In the genomic region with DNA sequence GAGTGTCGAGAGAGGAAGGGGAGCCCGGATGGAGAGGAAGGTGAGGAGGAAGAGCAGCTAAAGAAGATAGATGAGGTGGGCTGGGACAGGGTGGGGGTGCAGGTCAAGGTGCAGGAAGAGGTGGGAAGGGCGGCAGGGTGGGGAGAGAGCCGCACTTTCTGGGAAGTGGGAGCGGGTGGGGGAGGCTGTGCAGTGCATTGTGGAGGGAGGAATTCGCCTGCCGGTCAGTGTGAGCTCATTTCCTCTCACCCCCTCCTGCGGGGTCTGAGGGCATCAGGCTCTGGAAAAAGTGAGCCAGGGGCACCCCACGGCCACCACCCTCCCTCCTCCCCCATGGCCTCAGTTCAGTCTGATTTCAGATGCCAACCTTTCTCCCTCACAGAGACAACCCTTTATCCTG, we compare ENCODE assay signal across 13 cellular contexts. TPM values are rescaled to one million over a fixed set of nuclear protein-coding genes. Genes with fewer than 3 reads are reported as not detected.
DNase-seq lines count a peak whose midpoint lies in the region; ATAC-seq, FAIRE-seq and TF ChIP-seq lines count a peak whose summit lies in the region.
"Had no signal": no experiment of that assay in that cellular context is flagged by ENCODE, and none has a peak within 500 bp of the region (broad histone marks: within the 10 kb centered on the region; RNA-seq: fewer than 3 reads in every experiment).

No MANE protein-coding gene starts in this region.

- H2AFZ ChIP-seq in IMR-90 (replicated peaks; ENCODE audit: low read length, poor library complexity): peak overlapping the region; percentile 89

- no peaks in the 10 kb centered on the region for H3K9me3 ChIP-seq in IMR-90 (ENCODE audit: control insufficient read depth, insufficient read depth, low read length)
- H3K9me3 ChIP-seq in lung (ENCODE audit: control insufficient read depth in 2 of 2, insufficient read depth in 1 of 2, low read length in 1 of 2): no peaks in the 10 kb centered on the region
- no peaks in the 10 kb centered on the region for H3K9me3 ChIP-seq in suprapubic skin

- H3K27me3 ChIP-seq in IMR-90 (ENCODE audit: control insufficient read depth, insufficient read depth, low read length) (no peaks in the 10 kb centered on the region), lung (ENCODE audit: control insufficient read depth, insufficient read depth) (no peaks in the 10 kb centered on the region), suprapubic skin (peaks cover 2% of the 10 kb centered on the region)

- WGBS in IMR-90 (ENCODE audit: extremely low coverage in 2 of 2, insufficient read length in 1 of 2), 2 experiments: 29% methylated on average over 3 of the region's 9 CpGs; no CpG with 5 or more reads in 1 of the 2 experiments
- 23 to 29% methylated on average over 7 to 9 of the region's 9 CpGs for WGBS in lung, 2 donors
- 71% methylated on average over 8 of the region's 9 CpGs for WGBS in suprapubic skin

- peaks cover 18% of the 10 kb centered on the region; the same call in 1 of the 2 replicates for H3K9me1 ChIP-seq in IMR-90 (ENCODE audit: insufficient read depth, low read length)

- peak overlapping the region; percentile 71 for H4K5ac ChIP-seq in IMR-90 (ENCODE audit: low read depth, low read length)

- TF ChIP-seq RAD21 in IMR-90 (IDR thresholded peaks at IDR 0.05; ENCODE audit: low read length): no peak

- intact Hi-C loops in IMR-90 (cut with micrococcal nuclease): no loop called here

- H3K27ac ChIP-seq in IMR-90 (ENCODE audit: insufficient read depth, low read length) (no peak overlapping the region; the same call in 1 of the 2 replicates), coronary artery (peak overlapping the region; percentile 46 to 84), lung (ENCODE audit: low read depth in 1 of 2, low read length in 1 of 2) (peak overlapping the region; percentile 27 to 63), suprapubic skin (peak overlapping the region; percentile 27)

- peak overlapping the region; percentile 57; the same call in 1 of the 2 replicates for H3K18ac ChIP-seq in IMR-90 (ENCODE audit: low read depth, low read length)

- H3K4ac ChIP-seq in IMR-90 (ENCODE audit: low read depth, low read length): peak overlapping the region; percentile 91

- H3K4me3 ChIP-seq in IMR-90 (ENCODE audit: insufficient read depth, low read depth, low read length) (no peak overlapping the region), coronary artery (no peak overlapping the region), lung (no peak overlapping the region), suprapubic skin (no peak overlapping the region)

- CTCF ChIA-PET in IMR-90 (lab: Yijun Ruan, JAX): no interaction called here

- POLR2A ChIA-PET in IMR-90 (lab: Charles Lee; ENCODE audit: unreplicated experiment): interaction anchor here (0.7 kb wide), 1 partner anchor 188 kb away, joined by 11 read pairs; no protein-coding TSS in a partner anchor

- no peak overlapping the region for H3K4me2 ChIP-seq in IMR-90 (ENCODE audit: low read depth, low read length)

- H3K23ac ChIP-seq in IMR-90 (ENCODE audit: low read depth, low read length): peak overlapping the region; percentile 83

- dilution Hi-C loops in IMR-90 (cut with HindIII; ENCODE audit: low sequenced_read_pairs, unreplicated experiment): no loop called here

- H2AK9ac ChIP-seq in IMR-90 (replicated peaks; ENCODE audit: low read depth, low read length, poor library complexity): peak overlapping the region; percentile 97

- TF ChIP-seq CTCF in IMR-90 (conservative IDR thresholded peaks at IDR 0.05; ENCODE audit: low read depth, low read length) (no peak), coronary artery (IDR thresholded peaks at IDR 0.05) (no peak), lung (IDR thresholded peaks at IDR 0.05; ENCODE audit: control extremely low read depth, extremely low read depth) (no peak), suprapubic skin (IDR thresholded peaks at IDR 0.05) (no peak), D721Med (IDR thresholded peaks at IDR 0.05; ENCODE audit: insufficient read depth, missing control alignments) (no peak)

- peaks cover 9 to 39% of the 10 kb centered on the region in 2 experiments for H3K79me1 ChIP-seq in IMR-90 (ENCODE audit: low read depth in 1 of 2, low read length in 2 of 2)

- no TSS peak for BruUV-seq in IMR-90 (replicated peaks; lab: Mats Ljungman, UMichigan)

- H2BK5ac ChIP-seq in IMR-90 (ENCODE audit: low read depth, low read length, poor library complexity, severe bottlenecking): no peak overlapping the region

- H3K56ac ChIP-seq in IMR-90 (ENCODE audit: extremely low read depth, insufficient read depth, low read length): no peak overlapping the region; the same call in 1 of the 2 replicates

- TF ChIP-seq EP300 in suprapubic skin (IDR thresholded peaks at IDR 0.05): no peak

- ATAC-seq in IMR-90 (ENCODE audit: low read depth) (no peak), lung (ENCODE audit: insufficient read depth, low FRiP score) (no peak), HG02623 (IDR thresholded peaks at IDR 0.05; ENCODE audit: unreplicated experiment) (no peak), GM21367 (IDR thresholded peaks at IDR 0.05; ENCODE audit: unreplicated experiment) (no peak)

- no peak for FAIRE-seq in D721Med (lab: Jason Lieb, UNC)
- FAIRE-seq: colon had no signal

- TF ChIP-seq POLR2A in IMR-90 (IDR thresholded peaks at IDR 0.05; ENCODE audit: low read depth, low read length): no peak
- no peak for TF ChIP-seq POLR2A in suprapubic skin (IDR thresholded peaks at IDR 0.05)

- peak overlapping the region; percentile 84 for H2AK5ac ChIP-seq in IMR-90 (ENCODE audit: low read depth, low read length)

- H2BK15ac ChIP-seq in IMR-90 (ENCODE audit: low read depth, low read length): 0 out of 3 replicates have a peak overlapping the region, but pooled peaks have one; percentile 64

- peak overlapping the region; percentile 74; the same call in 1 of the 2 replicates for H2BK20ac ChIP-seq in IMR-90 (ENCODE audit: low read depth, low read length)

- H3K14ac ChIP-seq in IMR-90 (replicated peaks; ENCODE audit: low read depth, low read length): peak overlapping the region; percentile 86

- peak overlapping the region; percentile 68 for H4K91ac ChIP-seq in IMR-90 (ENCODE audit: insufficient read depth, low read depth, low read length)

- DNase-seq in IMR-90: no peak
- no peak for DNase-seq in coronary artery (ENCODE audit: low spot score)
- no peak for DNase-seq in lung (ENCODE audit: low spot score)
- no peak for DNase-seq in suprapubic skin (ENCODE audit: low spot score in 2 of 2)
- DNase-seq in activated gamma-delta T cell treated with Interleukin-2 at 50 U/mL for 16 hours: no peak
- no peak for DNase-seq in D721Med (ENCODE audit: insufficient read length, low spot score)
- DNase-seq: activated CD4-positive, alpha-beta T cell treated with anti-CD3 and anti-CD28 coated beads for 1 hour; CD8-positive, alpha-beta memory T cell; NCI-H187 treated with DMSO at 0.1 percent for 48 hours had no signal

- H2BK120ac ChIP-seq in IMR-90 (ENCODE audit: low read depth, low read length): peak overlapping the region; percentile 81; the same call in 1 of the 2 replicates

- H3K9ac ChIP-seq in IMR-90 (ENCODE audit: low read depth, low read length): no peak overlapping the region

- H4K8ac ChIP-seq in IMR-90 (ENCODE audit: low read depth in 2 of 2, low read length in 2 of 2): peak overlapping the region; percentile 70 to 88

- in situ Hi-C loops in IMR-90 (cut with MboI; ENCODE audit: low sequenced_read_pairs): no loop called here

- H3K36me3 ChIP-seq in IMR-90 (ENCODE audit: control insufficient read depth, insufficient read depth, low read length) (no peaks in the 10 kb centered on the region), lung (ENCODE audit: control insufficient read depth in 2 of 2, insufficient read depth in 2 of 2, low read length in 2 of 2) (no peaks in the 10 kb centered on the region), suprapubic skin (no peaks in the 10 kb centered on the region)

- H4K20me1 ChIP-seq in IMR-90 (ENCODE audit: insufficient read depth, low read length): peaks cover 20% of the 10 kb centered on the region

- H3K4me1 ChIP-seq in IMR-90 (ENCODE audit: control insufficient read depth, insufficient read depth, low read length) (peaks cover 37% of the 10 kb centered on the region), lung (ENCODE audit: control insufficient read depth in 2 of 2, insufficient read depth in 2 of 2, low read length in 2 of 2) (peaks cover 4 to 15% of the 10 kb centered on the region in 2 donors), suprapubic skin (peaks cover 40% of the 10 kb centered on the region)

TF ChIP-seq in IMR-90, 13 proteins besides CTCF, POLR2A, EP300 and RAD21:
- TF ChIP-seq BHLHE40 (IDR thresholded peaks at IDR 0.05; ENCODE audit: low read depth, low read length): no peak
- peak; percentile 20; the same call in 1 of the 2 replicates for TF ChIP-seq MAZ (IDR thresholded peaks at IDR 0.05; ENCODE audit: borderline replicate concordance, low read depth, low read length)

RNA-seq across cellular contexts. Expression of a gene that starts 2.5 kb away (rescaled TPM):
- total RNA-seq in IMR-90 (2012; rRNA removed): 9.3 and 17.8 TPM in 2 replicates
- 42.7 and 43.3 TPM in 2 replicates for polyA plus RNA-seq in IMR-90 (2012; rRNA removed)
- polyA plus RNA-seq in IMR-90 (2012; cell fraction: cytosol; rRNA removed): 30.0 and 40.5 TPM in 2 replicates
- polyA plus RNA-seq in IMR-90 (2012; cell fraction: nucleus; rRNA removed; ENCODE audit: low replicate concordance): 56.1 and 68.3 TPM in 2 replicates
- 10 to 100 TPM; 59.2 to 91.7 TPM for total RNA-seq in lung
- 10 to 100 TPM; 18.3 to 19.2 TPM for polyA plus RNA-seq in lung
- total RNA-seq in suprapubic skin: 100 to 1,000 TPM in 3 of 4 donors, 10 to 100 TPM in 1; 94.8 to 149 (median 121) TPM
- polyA plus RNA-seq: CD8-positive, alpha-beta memory T cell; IgD-negative memory B cell had no signal
